In genomic region chr17:21613071-21613429, GRCh38 we compare ENCODE assay signal across 26 cellular contexts.
"Had no signal": no experiment of that assay in that cellular context is flagged by ENCODE, and none has a peak within 500 bp of the region (broad histone marks: within the 10 kb centered on the region; RNA-seq: fewer than 3 reads in every experiment).

No MANE protein-coding gene starts in this region.

- H3K36me3 Mint-ChIP-seq: naive thymus-derived CD4-positive, alpha-beta T cell; natural killer cell; neural progenitor cell; stimulated activated effector memory CD8-positive, alpha-beta T cell treated with anti-CD3 and anti-CD28 coated beads, Interleukin-12 subunit alpha, Interleukin-12 subunit beta, amount 100 ng/mL, for 72 hours; stimulated activated naive B cell treated with anti-CD40 and anti-IgM and Interleukin-4, amounts not matched to agents 10 μg/mL and 1 μg/mL and 100 μg/mL, for 72 hours had no signal

- H3K4me1 ChIP-seq: neural progenitor cell, parathyroid adenoma, psoas muscle, right lobe of liver, sigmoid colon, stomach, tibial artery, transverse colon, upper lobe of left lung, uterus had no signal

- H3K4me3 Mint-ChIP-seq: naive thymus-derived CD4-positive, alpha-beta T cell; natural killer cell; nephron; neural progenitor cell; stimulated activated effector memory CD8-positive, alpha-beta T cell treated with anti-CD3 and anti-CD28 coated beads, Interleukin-12 subunit alpha, Interleukin-12 subunit beta, amount 100 ng/mL, for 72 hours; stimulated activated naive B cell treated with anti-CD40 and anti-IgM and Interleukin-4, amounts not matched to agents 10 μg/mL and 1 μg/mL and 100 μg/mL, for 72 hours; stimulated activated naive CD8-positive, alpha-beta T cell treated with anti-CD3 and anti-CD28 coated beads, Interleukin-15, Interleukin-2, amounts not matched to agents 100 ng/mL and 50 ng/mL, for 24 hours had no signal

- H3K9me3 Mint-ChIP-seq: natural killer cell; stimulated activated effector memory CD8-positive, alpha-beta T cell treated with anti-CD3 and anti-CD28 coated beads, Interleukin-12 subunit alpha, Interleukin-12 subunit beta, amount 100 ng/mL, for 72 hours; stimulated activated naive CD8-positive, alpha-beta T cell treated with anti-CD3 and anti-CD28 coated beads, Interleukin-15, Interleukin-2, amounts not matched to agents 100 ng/mL and 50 ng/mL, for 24 hours had no signal

- H3K9me3 ChIP-seq: ovary, psoas muscle, right lobe of liver, sigmoid colon, stomach, tibial artery, transverse colon, upper lobe of left lung, uterus had no signal

- H3K4me3 ChIP-seq: neural progenitor cell, ovary, psoas muscle, right lobe of liver, sigmoid colon, stomach, tibial artery, transverse colon, upper lobe of left lung, uterus had no signal

- H3K27ac Mint-ChIP-seq: naive thymus-derived CD4-positive, alpha-beta T cell; natural killer cell; nephron; neural progenitor cell; progenitor cell of endocrine pancreas; stimulated activated effector memory CD8-positive, alpha-beta T cell treated with anti-CD3 and anti-CD28 coated beads, Interleukin-12 subunit alpha, Interleukin-12 subunit beta, amount 100 ng/mL, for 72 hours; stimulated activated naive B cell treated with anti-CD40 and anti-IgM and Interleukin-4, amounts not matched to agents 10 μg/mL and 1 μg/mL and 100 μg/mL, for 72 hours; stimulated activated naive CD8-positive, alpha-beta T cell treated with anti-CD3 and anti-CD28 coated beads, Interleukin-15, Interleukin-2, amounts not matched to agents 100 ng/mL and 50 ng/mL, for 24 hours had no signal

- H3K27me3 ChIP-seq: neural progenitor cell, ovary, right lobe of liver, sigmoid colon, tibial artery, transverse colon, upper lobe of left lung, uterus had no signal

- ATAC-seq: naive thymus-derived CD4-positive, alpha-beta T cell; natural killer cell; psoas muscle; right cardiac atrium; right lobe of liver; stimulated activated effector memory CD8-positive, alpha-beta T cell treated with anti-CD3 and anti-CD28 coated beads, Interleukin-12 subunit alpha, Interleukin-12 subunit beta, amount 100 ng/mL, for 72 hours; stimulated activated naive B cell treated with anti-CD40 and anti-IgM and Interleukin-4, amounts not matched to agents 10 μg/mL and 1 μg/mL and 100 μg/mL, for 72 hours had no signal

- H3K4me1 Mint-ChIP-seq: naive thymus-derived CD4-positive, alpha-beta T cell; natural killer cell; nephron; neural progenitor cell; stimulated activated effector memory CD8-positive, alpha-beta T cell treated with anti-CD3 and anti-CD28 coated beads, Interleukin-12 subunit alpha, Interleukin-12 subunit beta, amount 100 ng/mL, for 72 hours had no signal

- H3K27ac ChIP-seq: neural progenitor cell, ovary, parathyroid adenoma, psoas muscle, right lobe of liver, sigmoid colon, stomach, tibial artery, transverse colon, upper lobe of left lung, uterus had no signal

- H3K36me3 ChIP-seq: neural progenitor cell, ovary, right lobe of liver, sigmoid colon, stomach, tibial artery, transverse colon, upper lobe of left lung, uterus had no signal

- H3K27me3 Mint-ChIP-seq: progenitor cell of endocrine pancreas had no signal

- DNase-seq: naive thymus-derived CD4-positive, alpha-beta T cell; natural killer cell; occipital lobe; ovary; psoas muscle; right cardiac atrium; right lobe of liver; sigmoid colon; small intestine; stimulated activated CD4-positive, alpha-beta T cell treated with anti-CD3 and anti-CD28 coated beads, Interleukin-15, amount 100 ng/mL, for 24 hours; stimulated activated CD4-positive, alpha-beta T cell treated with anti-CD3 and anti-CD28 coated beads, Interleukin-2, amount 100 ng/mL, for 24 hours; stimulated activated CD4-positive, alpha-beta T cell treated with anti-CD3 and anti-CD28 coated beads, Interleukin-2, amount 100 ng/mL, for 48 hours; stimulated activated CD4-positive, alpha-beta T cell treated with anti-CD3 and anti-CD28 coated beads, Interleukin-4, amount 100 ng/mL, for 24 hours; stimulated activated naive B cell treated with anti-CD40 and anti-IgM and Interleukin-4, amounts not matched to agents 10 μg/mL and 1 μg/mL and 100 μg/mL, for 72 hours; stimulated activated naive CD4-positive, alpha-beta T cell treated with Interleukin-2 at 50 U/mL for 16 hours; stomach; tibial artery; transverse colon; uterus had no signal
